In the genomic region with DNA sequence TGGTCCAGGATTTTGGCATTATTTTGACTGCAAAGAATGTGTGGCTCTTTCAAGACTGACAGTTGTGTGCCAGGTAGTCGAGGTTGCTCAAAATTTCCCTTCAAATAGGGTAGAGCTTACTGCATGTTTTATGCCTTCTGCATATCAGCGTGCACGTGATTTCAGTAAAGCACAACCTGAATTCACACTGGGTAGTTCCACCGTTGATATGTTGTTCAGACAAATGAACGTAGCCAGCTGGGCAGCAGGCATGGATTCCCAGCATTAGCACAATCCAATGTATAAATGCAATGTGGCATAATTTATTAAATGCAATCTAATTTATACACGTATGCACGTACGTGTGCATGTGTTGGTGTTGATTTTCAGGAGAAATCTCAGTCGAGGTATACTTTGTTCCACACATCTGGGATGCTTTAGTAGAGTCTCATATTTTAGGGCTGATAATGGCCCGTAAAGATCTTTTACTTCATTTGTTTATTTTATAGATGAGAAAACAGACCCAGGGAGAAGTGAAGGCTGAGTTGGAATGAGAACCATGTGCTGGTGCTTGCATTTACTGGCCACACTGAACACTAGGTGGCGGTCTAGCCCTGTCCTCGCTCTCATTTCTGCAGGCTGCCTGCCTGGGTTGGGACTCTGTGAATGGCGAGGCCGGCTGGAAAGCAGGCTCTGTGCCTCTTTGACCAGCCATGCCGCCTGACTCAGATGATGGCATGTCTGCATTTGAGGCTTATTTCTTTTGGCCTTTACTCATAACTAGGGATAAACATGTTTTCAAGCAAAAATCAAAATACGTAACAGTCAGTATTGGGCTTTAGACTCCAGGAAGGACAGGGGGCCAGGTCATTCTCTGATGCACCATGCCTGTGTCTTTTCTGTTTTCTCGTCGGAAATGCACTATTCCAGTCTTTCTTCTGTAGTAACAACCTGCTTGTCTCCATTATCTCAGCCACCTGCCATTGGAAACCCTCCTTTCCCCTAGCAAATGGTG, we compare ENCODE assay signal across 8 cellular contexts.
DNase-seq lines count a peak whose midpoint lies in the region; ATAC-seq and TF ChIP-seq lines count a peak whose summit lies in the region.

No MANE protein-coding gene starts in this region.

- H3K27ac ChIP-seq in CD4-positive, alpha-beta memory T cell (ENCODE audit: low read depth, low read length), result no peak overlapping the region
- no peak overlapping the region for H3K27ac ChIP-seq in neuronal stem cell (replicated peaks; ENCODE audit: low read length)

- H3K4me1 ChIP-seq in CD4-positive, alpha-beta memory T cell (ENCODE audit: insufficient read depth, low read length), result no peaks in the 10 kb centered on the region
- no peaks in the 10 kb centered on the region for H3K4me1 ChIP-seq in neuronal stem cell (ENCODE audit: control insufficient read depth in 2 of 2, insufficient read depth in 1 of 2, low read depth in 1 of 2, low read length in 2 of 2)

- H3K4me3 Mint-ChIP-seq in CD4-positive, alpha-beta memory T cell, result no peak overlapping the region
- no peak overlapping the region for H3K4me3 Mint-ChIP-seq in activated T-cell treated with anti-CD3 and anti-CD28 coated beads, Interleukin-2, amount 50 U/mL, for 24 hours
- no peak overlapping the region for H3K4me3 Mint-ChIP-seq in type B pancreatic cell

- TF ChIP-seq CTCF in fibroblast of mammary gland (conservative IDR thresholded peaks at IDR 0.05; ENCODE audit: control insufficient read depth, insufficient read depth, low read depth, low read length) (peak; percentile 76), type B pancreatic cell (conservative IDR thresholded peaks at IDR 0.05) (peak; percentile 85)

- H2AK5ac ChIP-seq in neuronal stem cell (ENCODE audit: low read depth, low read length), result no peak overlapping the region

- ATAC-seq in GM19043 (IDR thresholded peaks at IDR 0.05; ENCODE audit: low read depth, unreplicated experiment) (peak; percentile 91), HG03280 (IDR thresholded peaks at IDR 0.05; ENCODE audit: unreplicated experiment) (peak; percentile 75)

- H2AFZ ChIP-seq in neuronal stem cell (ENCODE audit: low read length), result no peak overlapping the region

- no peak overlapping the region for H2BK120ac ChIP-seq in neuronal stem cell (ENCODE audit: low read depth, low read length)

- no peak overlapping the region for H3K14ac ChIP-seq in neuronal stem cell (ENCODE audit: low read length)

- H3K4me1 Mint-ChIP-seq in CD4-positive, alpha-beta memory T cell, result peaks cover under 1 to 12% (median 5%) of the 10 kb centered on the region in 4 donors
- no peaks in the 10 kb centered on the region for H3K4me1 Mint-ChIP-seq in activated T-cell treated with anti-CD3 and anti-CD28 coated beads, Interleukin-2, amount 50 U/mL, for 24 hours (ENCODE audit: low read depth)
- H3K4me1 Mint-ChIP-seq in type B pancreatic cell (ENCODE audit: unreplicated experiment), result peaks cover 8% of the 10 kb centered on the region

- H3K36me3 ChIP-seq in CD4-positive, alpha-beta memory T cell (ENCODE audit: insufficient read depth, low read length), result peaks cover 20% of the 10 kb centered on the region
- H3K36me3 ChIP-seq in neuronal stem cell (replicated peaks in 1 of 2; ENCODE audit: control insufficient read depth in 2 of 2, insufficient read depth in 2 of 2, low read length in 2 of 2), result peaks cover 28 to 94% of the 10 kb centered on the region in 2 donors

- peaks cover 0 to 3% (median 0%) of the 10 kb centered on the region in 8 donors for H3K9me3 Mint-ChIP-seq in CD4-positive, alpha-beta memory T cell
- no peaks in the 10 kb centered on the region for H3K9me3 Mint-ChIP-seq in activated T-cell treated with anti-CD3 and anti-CD28 coated beads, Interleukin-2, amount 50 U/mL, for 24 hours
- no peaks in the 10 kb centered on the region for H3K9me3 Mint-ChIP-seq in type B pancreatic cell

- no peak overlapping the region for H3K4me2 ChIP-seq in neuronal stem cell (ENCODE audit: insufficient read depth, low read length, poor library complexity, severe bottlenecking)

- H3K18ac ChIP-seq in neuronal stem cell (ENCODE audit: low read length), result no peak overlapping the region

- no peak overlapping the region for H3K27ac Mint-ChIP-seq in CD4-positive, alpha-beta memory T cell
- no peak overlapping the region for H3K27ac Mint-ChIP-seq in activated T-cell treated with anti-CD3 and anti-CD28 coated beads, Interleukin-2, amount 50 U/mL, for 24 hours
- no peak overlapping the region for H3K27ac Mint-ChIP-seq in type B pancreatic cell

- no peaks in the 10 kb centered on the region for H3K27me3 Mint-ChIP-seq in CD4-positive, alpha-beta memory T cell
- no peaks in the 10 kb centered on the region for H3K27me3 Mint-ChIP-seq in activated T-cell treated with anti-CD3 and anti-CD28 coated beads, Interleukin-2, amount 50 U/mL, for 24 hours
- no peaks in the 10 kb centered on the region for H3K27me3 Mint-ChIP-seq in type B pancreatic cell

- CTCF ChIA-PET in CD4-positive, alpha-beta memory T cell (lab: Charles Lee; ENCODE audit: partially characterized antibody), result interaction anchor here (0.7 to 2.8 kb wide), 2 partner anchors 10 to 141 kb away, joined by 4 to 12 read pairs; no protein-coding TSS in a partner anchor

- H3K9ac ChIP-seq in neuronal stem cell (ENCODE audit: low read depth, low read length, poor library complexity), result no peak overlapping the region

- intact Hi-C loops in CD4-positive, alpha-beta memory T cell (cut with micrococcal nuclease), result loop anchor here (1.0 kb wide), 1 partner anchor 47 kb away; no protein-coding TSS in a partner anchor

- WGBS in neuronal stem cell (ENCODE audit: extremely low coverage in 2 of 2, insufficient read length in 2 of 2, insufficient replicate concordance in 1 of 2), 2 donors, result no CpG with 5 or more reads among the region's 18 CpGs

- no peak overlapping the region for H3K23ac ChIP-seq in neuronal stem cell (ENCODE audit: low read depth, low read length, poor library complexity)

- H4K91ac ChIP-seq in neuronal stem cell (ENCODE audit: low read depth, low read length, poor library complexity), result no peak overlapping the region

- peak in 4 of 5 donors; percentile 42 to 61 (median 51) for DNase-seq in CD4-positive, alpha-beta memory T cell
- DNase-seq in NOMO-1 treated with dmso at 0.1 percent for 144 hours (lab: John Stamatoyannopoulos, UW; ENCODE audit: unreplicated experiment) (peak; percentile 21), fibroblast of mammary gland (ENCODE audit: low read depth) (peak; percentile 77), neuronal stem cell (ENCODE audit: low spot score) (peak; percentile 41), type B pancreatic cell (ENCODE audit: extremely low spot score, unreplicated experiment) (no peak)
- peak; percentile 68 for DNase-seq in activated T-cell treated with anti-CD3 and anti-CD28 coated beads, Interleukin-2, amount 50 U/mL, for 24 hours

- H2BK12ac ChIP-seq in neuronal stem cell (ENCODE audit: low read length), result no peak overlapping the region

- H2BK15ac ChIP-seq in neuronal stem cell (ENCODE audit: low read length), result no peak overlapping the region

- H3K79me1 ChIP-seq in neuronal stem cell (ENCODE audit: low read depth, low read length), result no peaks in the 10 kb centered on the region

- POLR2A ChIA-PET in CD4-positive, alpha-beta memory T cell (lab: Charles Lee; ENCODE audit: partially characterized antibody), result no interaction called here

- no peak overlapping the region for H4K8ac ChIP-seq in neuronal stem cell (ENCODE audit: low read depth, low read length)

- no peak overlapping the region for H3K4ac ChIP-seq in neuronal stem cell (ENCODE audit: low read length)

- H3K9me3 ChIP-seq in CD4-positive, alpha-beta memory T cell (ENCODE audit: control insufficient read depth in 1 of 2, low read length in 2 of 2), result no peaks in the 10 kb centered on the region
- no peaks in the 10 kb centered on the region for H3K9me3 ChIP-seq in neuronal stem cell (replicated peaks in 1 of 2; ENCODE audit: control insufficient read depth in 2 of 2, insufficient read depth in 1 of 2, low read depth in 1 of 2, low read length in 2 of 2)

- H2BK5ac ChIP-seq in neuronal stem cell (ENCODE audit: low read length), result no peak overlapping the region

- no peak overlapping the region for H3K4me3 ChIP-seq in CD4-positive, alpha-beta memory T cell (ENCODE audit: low read length in 2 of 2)
- H3K4me3 ChIP-seq in fibroblast of mammary gland (ENCODE audit: control insufficient read depth, low read depth, low read length) (no peak overlapping the region), neuronal stem cell (ENCODE audit: low read length in 2 of 2) (no peak overlapping the region)

- no peaks in the 10 kb centered on the region for H3K27me3 ChIP-seq in CD4-positive, alpha-beta memory T cell (ENCODE audit: insufficient read depth, low read length)
- no peaks in the 10 kb centered on the region for H3K27me3 ChIP-seq in neuronal stem cell (ENCODE audit: control insufficient read depth in 3 of 3, insufficient read depth in 3 of 3, low read depth in 1 of 3, low read length in 3 of 3)

- H3K36me3 Mint-ChIP-seq in CD4-positive, alpha-beta memory T cell, result peaks cover 53 to 58% of the 10 kb centered on the region in 2 donors
- H3K36me3 Mint-ChIP-seq in activated T-cell treated with anti-CD3 and anti-CD28 coated beads, Interleukin-2, amount 50 U/mL, for 24 hours (ENCODE audit: low read depth), result peaks cover 72% of the 10 kb centered on the region
- peaks cover 42% of the 10 kb centered on the region for H3K36me3 Mint-ChIP-seq in type B pancreatic cell
